Comparison of ENCODE assay signal across 18 cellular contexts in the genomic region with DNA sequence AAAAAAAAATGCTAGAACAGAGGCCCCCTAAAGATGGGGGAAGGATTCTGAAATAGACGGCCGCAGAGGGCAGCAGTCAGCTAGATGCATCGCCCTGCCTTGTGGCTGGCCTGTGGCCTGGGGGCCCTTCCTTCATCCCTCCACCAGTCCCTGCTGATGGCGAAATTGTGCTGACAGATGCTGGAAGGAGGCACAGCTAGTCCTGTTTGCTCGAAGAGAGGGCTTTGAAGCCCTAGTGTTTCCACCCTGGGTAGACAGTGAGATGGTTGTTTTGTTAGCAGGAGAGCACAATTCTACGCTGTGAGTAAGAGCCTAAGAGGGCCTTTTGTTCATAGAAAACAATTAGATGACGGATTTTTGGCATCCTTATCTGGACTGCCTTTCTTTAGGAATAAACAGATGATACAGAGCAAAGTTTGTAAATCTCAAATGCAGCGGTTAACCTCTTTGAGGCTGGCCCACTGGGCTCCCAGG. TPM values are rescaled to one million over a fixed set of nuclear protein-coding genes. Genes with fewer than 3 reads are reported as not detected.
DNase-seq lines count a peak whose midpoint lies in the region; ATAC-seq and TF ChIP-seq lines count a peak whose summit lies in the region.
"Had no signal": no experiment of that assay in that cellular context is flagged by ENCODE, and none has a peak within 500 bp of the region (broad histone marks: within the 10 kb centered on the region; RNA-seq: fewer than 3 reads in every experiment).

No MANE protein-coding gene starts in this region.

- H3K4me1 Mint-ChIP-seq in mesothelial cell of epicardium, result no peaks in the 10 kb centered on the region

- intact Hi-C loops in esophagus muscularis mucosa (cut with DNase I), result no loop called here
- intact Hi-C loops in left lung (cut with DNase I), result no loop called here

- no peaks in the 10 kb centered on the region for H3K27me3 ChIP-seq in esophagus muscularis mucosa
- H3K27me3 ChIP-seq in left lung, result no peaks in the 10 kb centered on the region
- H3K27me3 ChIP-seq: brain microvascular endothelial cell, SJSA1, upper lobe of left lung had no signal

- H3K9me3 Mint-ChIP-seq in mesothelial cell of epicardium, result peaks cover 11% of the 10 kb centered on the region

- H3K9me3 ChIP-seq in esophagus muscularis mucosa (no peaks in the 10 kb centered on the region), left lung (no peaks in the 10 kb centered on the region)
- H3K9me3 ChIP-seq: lower lobe of right lung, SJSA1, upper lobe of left lung had no signal

- no peak for TF ChIP-seq POLR2A in esophagus muscularis mucosa (IDR thresholded peaks at IDR 0.05; ENCODE audit: low read depth)

- peaks cover 64% of the 10 kb centered on the region for H3K36me3 Mint-ChIP-seq in mesothelial cell of epicardium

- H3K27ac ChIP-seq in angular gyrus (ENCODE audit: low read depth, low read length) (peak overlapping the region; percentile 99), esophagus muscularis mucosa (replicated peaks in 1 of 4) (peak overlapping the region; percentile 60 to 82 (median 74)), substantia nigra (ENCODE audit: low read depth, low read length, poor library complexity, severe bottlenecking) (peak overlapping the region; percentile 97), left lung (no peak overlapping the region)
- H3K27ac ChIP-seq: brain microvascular endothelial cell, lower lobe of right lung, SJSA1, upper lobe of left lung had no signal

- WGBS in esophagus muscularis mucosa, result 60% methylated on average over 8 of the region's 8 CpGs

- no peaks in the 10 kb centered on the region for H3K27me3 Mint-ChIP-seq in mesothelial cell of epicardium (ENCODE audit: low read depth)

- H3K36me3 ChIP-seq in esophagus muscularis mucosa (peaks cover 39 to 95% (median 84%) of the 10 kb centered on the region in 4 donors), left lung (peaks cover 0 to 98% of the 10 kb centered on the region in 2 donors)

- DNase-seq in esophagus muscularis mucosa (ENCODE audit: extremely low spot score) (no peak), middle frontal gyrus (ENCODE audit: extremely low spot score, low spot score) (peak; percentile 70), substantia nigra (lab: John Stamatoyannopoulos, UW) (peak; percentile 13 to 95 (median 83)), mesothelial cell of epicardium (ENCODE audit: low spot score in 2 of 2, unreplicated experiment in 2 of 2) (no peak), left lung (no peak), T-helper 1 cell (no peak)
- no peak for DNase-seq in activated CD8-positive, alpha-beta memory T cell treated with anti-CD3 and anti-CD28 coated beads, Interleukin-2, amount 50 U/mL, for 48 hours
- DNase-seq: activated CD4-positive, CD25-positive, alpha-beta regulatory T cell treated with anti-CD3 and anti-CD28 coated beads, Interleukin-2, amount 50 U/mL, for 72 hours; activated gamma-delta T cell; brain microvascular endothelial cell; DMS53; HCEC 1CT; lower lobe of right lung; small intestine had no signal

- no peak overlapping the region for H3K4me3 ChIP-seq in esophagus muscularis mucosa
- no peak overlapping the region for H3K4me3 ChIP-seq in left lung
- H3K4me3 ChIP-seq: lower lobe of right lung, SJSA1, upper lobe of left lung had no signal

- TF ChIP-seq EP300 in esophagus muscularis mucosa (IDR thresholded peaks at IDR 0.05), result no peak

- no peak for ATAC-seq in left lung
- ATAC-seq: lower lobe of right lung had no signal

- no peak overlapping the region for H3K4me3 Mint-ChIP-seq in mesothelial cell of epicardium
- H3K4me3 Mint-ChIP-seq: CD14-positive monocyte had no signal

- H3K27ac Mint-ChIP-seq in mesothelial cell of epicardium, result no peak overlapping the region

- peak in 1 of 3 experiments; percentile 6 for TF ChIP-seq CTCF in esophagus muscularis mucosa (IDR thresholded peaks at IDR 0.05)
- no peak for TF ChIP-seq CTCF in mesothelial cell of epicardium (IDR thresholded peaks at IDR 0.05; ENCODE audit: unreplicated experiment)
- TF ChIP-seq CTCF in left lung (IDR thresholded peaks at IDR 0.05), result no peak

- H3K4me1 ChIP-seq in esophagus muscularis mucosa, result peaks cover 10 to 21% (median 18%) of the 10 kb centered on the region in 4 donors
- H3K4me1 ChIP-seq in left lung, result no peaks in the 10 kb centered on the region
- H3K4me1 ChIP-seq: lower lobe of right lung, SJSA1, upper lobe of left lung had no signal

RNA-seq across cellular contexts. Expression of gene VPS35L, which starts 22.9 kb away (rescaled TPM):
- total RNA-seq in esophagus muscularis mucosa, result 10 to 100 TPM; 35.5 to 47.0 (median 38.1) TPM
- total RNA-seq in mesothelial cell of epicardium, result 59.3 to 62.2 TPM (median 59.4 TPM) in 3 replicates
- total RNA-seq in left lung, result 10 to 100 TPM; 57.3 to 70.2 TPM

RNA-seq across cellular contexts. Expression of gene CCP110, which starts 54.7 kb away (rescaled TPM):
- total RNA-seq in esophagus muscularis mucosa (10 to 100 TPM; 14.0 to 16.1 (median 15.1) TPM), mesothelial cell of epicardium (12.6 to 15.8 TPM (median 15.1 TPM) in 3 replicates), left lung (10 to 100 TPM; 22.3 to 23.6 TPM)

RNA-seq across cellular contexts. Expression of gene GDE1, which starts 56.5 kb away (rescaled TPM):
- total RNA-seq in esophagus muscularis mucosa (100 to 1,000 TPM in 3 of 4 donors, 10 to 100 TPM in 1; 90.9 to 124 (median 109) TPM), mesothelial cell of epicardium (42.7 to 49.1 TPM (median 45.9 TPM) in 3 replicates), left lung (100 to 1,000 TPM in 1 of 2 donors, 10 to 100 TPM in 1; 84.6 to 111 TPM)

Comparison
In these comparisons a context has a peak if more than half of its experiments do, and no peak if none do; other contexts are left out.
1. H3K27ac ChIP-seq: peak in angular gyrus (single experiment), esophagus muscularis mucosa (4 of 4) and substantia nigra (single experiment); none in left lung (0 of 2).
2. DNase-seq: peak in middle frontal gyrus (single experiment) and substantia nigra (49 of 49); none in esophagus muscularis mucosa (single experiment), mesothelial cell of epicardium (0 of 2), left lung (0 of 2), T-helper 1 cell (0 of 5) and activated CD8-positive, alpha-beta memory T cell treated with anti-CD3 and anti-CD28 coated beads, Interleukin-2, amount 50 U/mL, for 48 hours (single experiment).